ENCODE assay signal across 9 cellular contexts in genomic region chr4:185219551-185220344, GRCh38. TPM values are rescaled to one million over a fixed set of nuclear protein-coding genes. Genes with fewer than 3 reads are reported as not detected.
DNase-seq lines count a peak whose midpoint lies in the region; ATAC-seq and TF ChIP-seq lines count a peak whose summit lies in the region.
"Had no signal": no experiment of that assay in that cellular context is flagged by ENCODE, and none has a peak within 500 bp of the region (broad histone marks: within the 10 kb centered on the region; RNA-seq: fewer than 3 reads in every experiment).

No MANE protein-coding gene starts in this region.

- intact Hi-C loops in ovary (cut with DNase I) = loop anchor here in 1 of 4 donors (10.0 kb wide), 1 partner anchor 175 kb away; the partner anchor contains the start of genes ANKRD37 and LRP2BP

- no peak overlapping the region for H3K4me3 Mint-ChIP-seq in stimulated activated naive CD8-positive, alpha-beta T cell treated with anti-CD3 and anti-CD28 coated beads, Interleukin-15, amount 100 ng/mL, for 72 hours

- POLR2A ChIA-PET in AG04450 (lab: Yijun Ruan, JAX) = interaction anchor here (0.6 kb wide), 3 partner anchors 23 to 555 kb away, joined by 3 to 5 read pairs (median 4); no protein-coding TSS in a partner anchor

- H3K9me3 Mint-ChIP-seq in stimulated activated naive CD8-positive, alpha-beta T cell treated with anti-CD3 and anti-CD28 coated beads, Interleukin-15, amount 100 ng/mL, for 72 hours = peaks cover 6 to 8% of the 10 kb centered on the region in 2 donors

- no peaks in the 10 kb centered on the region for H3K27me3 Mint-ChIP-seq in stimulated activated naive CD8-positive, alpha-beta T cell treated with anti-CD3 and anti-CD28 coated beads, Interleukin-15, amount 100 ng/mL, for 72 hours

- H3K4me1 ChIP-seq in ovary (ENCODE audit: insufficient read depth) = peaks cover 14% of the 10 kb centered on the region

- no peaks in the 10 kb centered on the region for H3K36me3 ChIP-seq in ovary
- H3K36me3 ChIP-seq: neutrophil had no signal

- H3K9me3 ChIP-seq in AG04450 (ENCODE audit: control insufficient read depth, insufficient read depth, low read length) (no peaks in the 10 kb centered on the region), ovary (no peaks in the 10 kb centered on the region)
- H3K9me3 ChIP-seq: neutrophil had no signal

- peaks cover 14% of the 10 kb centered on the region for H3K4me1 Mint-ChIP-seq in stimulated activated naive CD8-positive, alpha-beta T cell treated with anti-CD3 and anti-CD28 coated beads, Interleukin-15, amount 100 ng/mL, for 72 hours

- ATAC-seq in GM19324 (IDR thresholded peaks at IDR 0.05; ENCODE audit: low FRiP score, unreplicated experiment) (peak; percentile 71), HG03280 (IDR thresholded peaks at IDR 0.05; ENCODE audit: unreplicated experiment) (peak; percentile 77)
- no peak for ATAC-seq in stimulated activated naive CD8-positive, alpha-beta T cell treated with anti-CD3 and anti-CD28 coated beads, Interleukin-15, amount 100 ng/mL, for 72 hours

- TF ChIP-seq CTCF in AG04450 (IDR thresholded peaks at IDR 0.05; ENCODE audit: low read depth, low read length) = no peak
- no peak for TF ChIP-seq CTCF in ovary (IDR thresholded peaks at IDR 0.05)

- CTCF ChIA-PET in AG04450 (lab: Charles Lee) = interaction anchor here (0.6 to 1.6 kb wide), 6 partner anchors 11 to 1969 kb away, joined by 3 to 8 read pairs (median 4); partner anchors contain the start of gene SNX25

- TF ChIP-seq EP300 in ovary (IDR thresholded peaks at IDR 0.05) = no peak

- H3K27ac Mint-ChIP-seq in stimulated activated naive CD8-positive, alpha-beta T cell treated with anti-CD3 and anti-CD28 coated beads, Interleukin-15, amount 100 ng/mL, for 72 hours = peak overlapping the region in 1 of 2 donors; percentile 74

- TF ChIP-seq POLR2A in ovary (IDR thresholded peaks at IDR 0.05) = no peak

- H3K27ac ChIP-seq in AG04450 (ENCODE audit: low read depth, low read length) (peak overlapping the region; percentile 31), ovary (no peak overlapping the region)
- H3K27ac ChIP-seq: neutrophil had no signal

- H3K4me3 ChIP-seq in AG04450 (ENCODE audit: low read depth, low read length) = no peak overlapping the region
- no peak overlapping the region for H3K4me3 ChIP-seq in ovary

- H3K27me3 ChIP-seq in AG04450 (ENCODE audit: control insufficient read depth, insufficient read depth, low read length) (no peaks in the 10 kb centered on the region), ovary (no peaks in the 10 kb centered on the region)

- DNase-seq in AG04450 (ENCODE audit: low read depth, low spot score) = no peak
- peak; percentile 56 for DNase-seq in astrocyte of the hippocampus (ENCODE audit: low read depth, low spot score)
- DNase-seq in ovary = peak; percentile 73 to 86 (median 80)
- no peak for DNase-seq in hippocampal formation (lab: John Stamatoyannopoulos, UW)
- DNase-seq in activated naive CD4-positive, alpha-beta T cell treated with anti-CD3 and anti-CD28 coated beads, Interleukin-2, amount 50 U/mL, for 16 hours = no peak
- DNase-seq in stimulated activated naive CD8-positive, alpha-beta T cell treated with anti-CD3 and anti-CD28 coated beads, Interleukin-15, amount 100 ng/mL, for 72 hours = no peak

- WGBS in ovary, 3 donors = 20 to 25% (median 22%) methylated on average over 3 of the region's 3 CpGs

RNA-seq across cellular contexts. Expression of gene SNX25, which starts 10.3 kb away (rescaled TPM):
- 12.6 and 12.7 TPM in 2 replicates for polyA plus RNA-seq in AG04450 (2011; rRNA removed)
- polyA minus RNA-seq in AG04450 (2011; rRNA and poly(A)+ RNA removed) = 35.9 and 48.1 TPM in 2 replicates
- 10 to 100 TPM; 14.1 to 28.4 (median 19.8) TPM for total RNA-seq in ovary
- 10 to 100 TPM in 1 of 2 donors, 1 to 10 TPM in 1; 7.9 to 11.6 TPM for polyA plus RNA-seq in ovary

RNA-seq across cellular contexts. Expression of gene CFAP97, which starts 15.9 kb away (rescaled TPM):
- polyA plus RNA-seq in AG04450 (2011; rRNA removed) (33.5 and 51.1 TPM in 2 replicates), ovary (10 to 100 TPM; 14.1 to 29.5 TPM)
- polyA minus RNA-seq in AG04450 (2011; rRNA and poly(A)+ RNA removed) = 15.3 and 24.3 TPM in 2 replicates
- 10 to 100 TPM; 28.8 to 57.6 (median 46.7) TPM for total RNA-seq in ovary

Comparison
In these comparisons a context has a peak if more than half of its experiments do, and no peak if none do; other contexts are left out.
1. DNase-seq: peak in astrocyte of the hippocampus (single experiment) and ovary (5 of 5); none in AG04450 (single experiment), hippocampal formation (0 of 2), activated naive CD4-positive, alpha-beta T cell treated with anti-CD3 and anti-CD28 coated beads, Interleukin-2, amount 50 U/mL, for 16 hours (single experiment) and stimulated activated naive CD8-positive, alpha-beta T cell treated with anti-CD3 and anti-CD28 coated beads, Interleukin-15, amount 100 ng/mL, for 72 hours (0 of 2).